10 cellular contexts compared by ENCODE assay signal in the genomic region with DNA sequence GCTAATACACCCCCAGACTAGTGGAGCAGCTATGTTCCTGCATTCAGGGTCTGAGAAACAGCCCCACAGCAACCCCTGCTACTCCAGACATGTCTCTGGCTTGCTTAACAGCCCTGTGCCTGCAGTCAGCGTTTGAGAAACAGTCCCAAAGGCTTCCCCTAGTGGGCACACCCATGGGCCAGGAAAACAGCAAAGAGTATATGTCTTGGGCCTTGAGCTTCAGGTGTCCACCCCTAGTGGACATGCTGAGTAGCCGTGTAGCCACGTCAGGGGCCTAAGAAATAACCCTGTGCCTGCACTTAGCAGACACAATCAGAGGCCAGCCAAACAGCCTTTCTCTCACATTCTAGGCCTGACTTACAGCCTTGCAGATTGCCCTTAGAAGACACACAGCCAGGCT.
"Had no signal": no experiment of that assay in that cellular context is flagged by ENCODE, and none has a peak within 500 bp of the region (broad histone marks: within the 10 kb centered on the region; RNA-seq: fewer than 3 reads in every experiment).

No MANE protein-coding gene starts in this region.

- H3K27me3 ChIP-seq: heart left ventricle, pancreas, stomach had no signal

- H3K36me3 ChIP-seq: heart left ventricle, pancreas, stomach had no signal

- H3K27ac ChIP-seq: heart left ventricle, pancreas, stomach had no signal

- H3K4me3 ChIP-seq: heart left ventricle, pancreas, stomach had no signal

- DNase-seq: activated CD4-positive, alpha-beta memory T cell treated with anti-CD3 and anti-CD28 coated beads, Interleukin-2, amount 10 ng/mL, durations not matched to agents 7 days and 5 days; activated gamma-delta T cell treated with Interleukin-2 at 50 U/mL for 16 hours; activated naive CD8-positive, alpha-beta T cell treated with anti-CD3 and anti-CD28 coated beads for 36 hours; activated T-cell treated with anti-CD3 and anti-CD28 coated beads, Interleukin-2, amount 50 U/mL, for 72 hours; foreskin melanocyte; kidney glomerular epithelial cell; retina; stomach had no signal

- H3K9me3 ChIP-seq: pancreas had no signal

- ATAC-seq: activated T-cell treated with anti-CD3 and anti-CD28 coated beads, Interleukin-2, amount 50 U/mL, for 72 hours; heart left ventricle; pancreas had no signal

- H3K4me1 ChIP-seq: heart left ventricle, pancreas, stomach had no signal
